In genomic region chr1:3483801-3484444, GRCh38 we compare ENCODE assay signal across 8 cellular contexts. TPM values are rescaled to one million over a fixed set of nuclear protein-coding genes. Genes with fewer than 3 reads are reported as not detected.
DNase-seq lines count a peak whose midpoint lies in the region; ATAC-seq and TF ChIP-seq lines count a peak whose summit lies in the region.

No MANE protein-coding gene starts in this region.

- intact Hi-C loops in IMR-90 (cut with micrococcal nuclease), result loop anchor here (1.0 kb wide), 1 partner anchor 31 kb away; no protein-coding TSS in a partner anchor
- intact Hi-C loops in esophagus muscularis mucosa (cut with DNase I), result no loop called here

- no peak overlapping the region for H2BK5ac ChIP-seq in IMR-90 (ENCODE audit: low read depth, low read length, poor library complexity, severe bottlenecking)
- no peak overlapping the region for H2BK5ac ChIP-seq in neuronal stem cell (ENCODE audit: low read length)

- H3K56ac ChIP-seq in IMR-90 (ENCODE audit: extremely low read depth, insufficient read depth, low read length), result no peak overlapping the region

- H3K4me1 ChIP-seq in IMR-90 (ENCODE audit: control insufficient read depth, insufficient read depth, low read length) (no peaks in the 10 kb centered on the region), esophagus muscularis mucosa (no peaks in the 10 kb centered on the region), neuronal stem cell (ENCODE audit: control insufficient read depth in 2 of 2, insufficient read depth in 1 of 2, low read depth in 1 of 2, low read length in 2 of 2) (peaks cover 0 to 2% of the 10 kb centered on the region in 2 donors)

- in situ Hi-C loops in IMR-90 (cut with MboI; ENCODE audit: low sequenced_read_pairs), result no loop called here

- no peaks in the 10 kb centered on the region for H3K9me1 ChIP-seq in IMR-90 (ENCODE audit: insufficient read depth, low read length)

- H3K4me3 ChIP-seq in IMR-90 (ENCODE audit: insufficient read depth, low read depth, low read length) (no peak overlapping the region), esophagus muscularis mucosa (no peak overlapping the region), neuronal stem cell (ENCODE audit: low read length in 2 of 2) (no peak overlapping the region)

- H3K27me3 ChIP-seq in IMR-90 (ENCODE audit: control insufficient read depth, insufficient read depth, low read length) (peaks cover 2% of the 10 kb centered on the region; the same call in 1 of the 2 replicates), esophagus muscularis mucosa (peaks cover 0 to 30% (median 0%) of the 10 kb centered on the region in 4 donors), neuronal stem cell (ENCODE audit: control insufficient read depth in 3 of 3, insufficient read depth in 3 of 3, low read depth in 1 of 3, low read length in 3 of 3) (no peaks in the 10 kb centered on the region)

- H3K27me3 Mint-ChIP-seq in activated CD8-positive, alpha-beta memory T cell treated with anti-CD3 and anti-CD28 coated beads, Interleukin-2, amount 10 ng/mL, durations not matched to agents 7 days and 5 days, result no peaks in the 10 kb centered on the region

- H3K79me1 ChIP-seq in IMR-90 (ENCODE audit: low read depth in 1 of 2, low read length in 2 of 2), result no peaks in the 10 kb centered on the region
- peaks cover 1% of the 10 kb centered on the region for H3K79me1 ChIP-seq in neuronal stem cell (ENCODE audit: low read depth, low read length)

- DNase-seq in COLO668 (lab: John Stamatoyannopoulos, UW; ENCODE audit: unreplicated experiment), result peak; percentile 69
- DNase-seq in IMR-90, result no peak
- peak; percentile 52 for DNase-seq in activated CD8-positive, alpha-beta memory T cell treated with anti-CD3 and anti-CD28 coated beads, Interleukin-2, amount 10 ng/mL, durations not matched to agents 7 days and 5 days
- DNase-seq in esophagus muscularis mucosa (ENCODE audit: extremely low spot score), result no peak
- DNase-seq in neuronal stem cell (ENCODE audit: low spot score), result no peak

- H3K4me2 ChIP-seq in IMR-90 (ENCODE audit: low read depth, low read length) (no peak overlapping the region), neuronal stem cell (ENCODE audit: insufficient read depth, low read length, poor library complexity, severe bottlenecking) (no peak overlapping the region)

- no peak for TF ChIP-seq POLR2A in IMR-90 (IDR thresholded peaks at IDR 0.05; ENCODE audit: low read depth, low read length)
- no peak for TF ChIP-seq POLR2A in esophagus muscularis mucosa (IDR thresholded peaks at IDR 0.05; ENCODE audit: low read depth)

- H4K91ac ChIP-seq in IMR-90 (ENCODE audit: insufficient read depth, low read depth, low read length), result no peak overlapping the region
- H4K91ac ChIP-seq in neuronal stem cell (ENCODE audit: low read depth, low read length, poor library complexity), result no peak overlapping the region

- 75% methylated on average over 9 of the region's 31 CpGs; no CpG with 5 or more reads in 1 of the 2 experiments for WGBS in IMR-90 (ENCODE audit: extremely low coverage in 2 of 2, insufficient read length in 1 of 2), 2 experiments
- WGBS in esophagus muscularis mucosa, result 63% methylated on average over 23 of the region's 31 CpGs
- WGBS in neuronal stem cell (ENCODE audit: extremely low coverage in 2 of 2, insufficient read length in 2 of 2, insufficient replicate concordance in 1 of 2), 2 donors, result no CpG with 5 or more reads among the region's 31 CpGs

- H4K5ac ChIP-seq in IMR-90 (ENCODE audit: low read depth, low read length), result no peak overlapping the region

- BruUV-seq in IMR-90 (replicated peaks; lab: Mats Ljungman, UMichigan), result no TSS peak

- no peak overlapping the region for H3K14ac ChIP-seq in IMR-90 (replicated peaks; ENCODE audit: low read depth, low read length)
- peak overlapping the region; percentile 21 for H3K14ac ChIP-seq in neuronal stem cell (ENCODE audit: low read length)

- no peak overlapping the region for H3K27ac ChIP-seq in IMR-90 (ENCODE audit: insufficient read depth, low read length)
- H3K27ac ChIP-seq in esophagus muscularis mucosa (replicated peaks in 1 of 4), result no peak overlapping the region
- H3K27ac ChIP-seq in neuronal stem cell (replicated peaks; ENCODE audit: low read length), result no peak overlapping the region

- POLR2A ChIA-PET in IMR-90 (lab: Charles Lee; ENCODE audit: unreplicated experiment), result no interaction called here

- no peak overlapping the region for H3K4ac ChIP-seq in IMR-90 (ENCODE audit: low read depth, low read length)
- H3K4ac ChIP-seq in neuronal stem cell (ENCODE audit: low read length), result no peak overlapping the region

- no peaks in the 10 kb centered on the region for H3K36me3 Mint-ChIP-seq in activated CD8-positive, alpha-beta memory T cell treated with anti-CD3 and anti-CD28 coated beads, Interleukin-2, amount 10 ng/mL, durations not matched to agents 7 days and 5 days

- H2AFZ ChIP-seq in IMR-90 (replicated peaks; ENCODE audit: low read length, poor library complexity) (peak overlapping the region; percentile 43), neuronal stem cell (ENCODE audit: low read length) (no peak overlapping the region)

- H3K9me3 Mint-ChIP-seq in activated CD8-positive, alpha-beta memory T cell treated with anti-CD3 and anti-CD28 coated beads, Interleukin-2, amount 10 ng/mL, durations not matched to agents 7 days and 5 days (ENCODE audit: low read depth), result peaks cover 4% of the 10 kb centered on the region

- TF ChIP-seq EP300 in esophagus muscularis mucosa (IDR thresholded peaks at IDR 0.05), result no peak

- H3K9ac ChIP-seq in IMR-90 (ENCODE audit: low read depth, low read length) (no peak overlapping the region), neuronal stem cell (ENCODE audit: low read depth, low read length, poor library complexity) (peak overlapping the region; percentile 12)

- no peak overlapping the region for H3K18ac ChIP-seq in IMR-90 (ENCODE audit: low read depth, low read length)
- peak overlapping the region; percentile 38 for H3K18ac ChIP-seq in neuronal stem cell (ENCODE audit: low read length)

- H3K4me3 Mint-ChIP-seq in activated CD8-positive, alpha-beta memory T cell treated with anti-CD3 and anti-CD28 coated beads, Interleukin-2, amount 10 ng/mL, durations not matched to agents 7 days and 5 days, result no peak overlapping the region

- H2BK20ac ChIP-seq in IMR-90 (ENCODE audit: low read depth, low read length), result no peak overlapping the region

- ATAC-seq in IMR-90 (ENCODE audit: low read depth), result peak; percentile 79
- ATAC-seq in activated CD8-positive, alpha-beta memory T cell treated with anti-CD3 and anti-CD28 coated beads, Interleukin-2, amount 10 ng/mL, durations not matched to agents 7 days and 5 days, result peak; percentile 41
- no peak for ATAC-seq in GM19328 (IDR thresholded peaks at IDR 0.05; ENCODE audit: unreplicated experiment)
- no peak for ATAC-seq in HG03354 (IDR thresholded peaks at IDR 0.05; ENCODE audit: poor library complexity, severe bottlenecking, unreplicated experiment)
- no peak for ATAC-seq in HG02610 (IDR thresholded peaks at IDR 0.05; ENCODE audit: unreplicated experiment)

- TF ChIP-seq CTCF in IMR-90 (conservative IDR thresholded peaks at IDR 0.05; ENCODE audit: low read depth, low read length), result peak; percentile 66
- TF ChIP-seq CTCF in esophagus muscularis mucosa (IDR thresholded peaks at IDR 0.05), result peak; percentile 65 to 78 (median 66)

- no peaks in the 10 kb centered on the region; the same call in 1 of the 2 replicates for H4K20me1 ChIP-seq in IMR-90 (ENCODE audit: insufficient read depth, low read length)

- H4K8ac ChIP-seq in IMR-90 (ENCODE audit: low read depth in 2 of 2, low read length in 2 of 2) (no peak overlapping the region), neuronal stem cell (ENCODE audit: low read depth, low read length) (peak overlapping the region; percentile 65)

- TF ChIP-seq RAD21 in IMR-90 (IDR thresholded peaks at IDR 0.05; ENCODE audit: low read length), result peak; percentile 60

- no peak overlapping the region for H2BK15ac ChIP-seq in IMR-90 (ENCODE audit: low read depth, low read length)
- H2BK15ac ChIP-seq in neuronal stem cell (ENCODE audit: low read length), result no peak overlapping the region

- CTCF ChIA-PET in IMR-90 (lab: Yijun Ruan, JAX), result interaction anchor here (3.2 kb wide), 1 partner anchor 31 kb away, joined by 12 read pairs; no protein-coding TSS in a partner anchor
- CTCF ChIA-PET in activated CD8-positive, alpha-beta memory T cell treated with anti-CD3 and anti-CD28 coated beads, Interleukin-2, amount 10 ng/mL, durations not matched to agents 7 days and 5 days (lab: Charles Lee), result interaction anchor here (1.3 to 3.1 kb wide), 3 partner anchors 29 to 135 kb away, joined by 3 to 19 read pairs (median 9); no protein-coding TSS in a partner anchor

- no peak overlapping the region for H2AK9ac ChIP-seq in IMR-90 (replicated peaks; ENCODE audit: low read depth, low read length, poor library complexity)

- H3K9me3 ChIP-seq in IMR-90 (ENCODE audit: control insufficient read depth, insufficient read depth, low read length) (peaks cover 4% of the 10 kb centered on the region), esophagus muscularis mucosa (peaks cover 0 to 10% (median 5%) of the 10 kb centered on the region in 4 donors), neuronal stem cell (replicated peaks in 1 of 2; ENCODE audit: control insufficient read depth in 2 of 2, insufficient read depth in 1 of 2, low read depth in 1 of 2, low read length in 2 of 2) (peaks cover 8 to 20% of the 10 kb centered on the region in 2 donors)

- no peak overlapping the region for H3K27ac Mint-ChIP-seq in activated CD8-positive, alpha-beta memory T cell treated with anti-CD3 and anti-CD28 coated beads, Interleukin-2, amount 10 ng/mL, durations not matched to agents 7 days and 5 days

- H3K23ac ChIP-seq in IMR-90 (ENCODE audit: low read depth, low read length), result no peak overlapping the region
- peak overlapping the region; percentile 80 for H3K23ac ChIP-seq in neuronal stem cell (ENCODE audit: low read depth, low read length, poor library complexity)

- no peaks in the 10 kb centered on the region for H3K4me1 Mint-ChIP-seq in activated CD8-positive, alpha-beta memory T cell treated with anti-CD3 and anti-CD28 coated beads, Interleukin-2, amount 10 ng/mL, durations not matched to agents 7 days and 5 days

- no peak overlapping the region for H2BK120ac ChIP-seq in IMR-90 (ENCODE audit: low read depth, low read length)
- H2BK120ac ChIP-seq in neuronal stem cell (ENCODE audit: low read depth, low read length), result no peak overlapping the region

- dilution Hi-C loops in IMR-90 (cut with HindIII; ENCODE audit: low sequenced_read_pairs, unreplicated experiment), result no loop called here

- no peak overlapping the region for H2AK5ac ChIP-seq in IMR-90 (ENCODE audit: low read depth, low read length)
- no peak overlapping the region for H2AK5ac ChIP-seq in neuronal stem cell (ENCODE audit: low read depth, low read length)

- H2BK12ac ChIP-seq in neuronal stem cell (ENCODE audit: low read length), result no peak overlapping the region

- H3K36me3 ChIP-seq in IMR-90 (ENCODE audit: control insufficient read depth, insufficient read depth, low read length) (no peaks in the 10 kb centered on the region), esophagus muscularis mucosa (no peaks in the 10 kb centered on the region), neuronal stem cell (replicated peaks in 1 of 2; ENCODE audit: control insufficient read depth in 2 of 2, insufficient read depth in 2 of 2, low read length in 2 of 2) (peaks cover under 1 to 3% of the 10 kb centered on the region in 2 donors)

RNA-seq across cellular contexts. Expression of gene ARHGEF16, which starts 29.5 kb away (rescaled TPM):
- total RNA-seq in IMR-90 (2012; rRNA removed) (0.18 TPM in 1 of 2 replicates, not detected in the other), esophagus muscularis mucosa (under 1 TPM; 0.42 to 0.98 (median 0.69) TPM)
- 0.19 and 0.39 TPM in 2 replicates for polyA plus RNA-seq in IMR-90 (2012; rRNA removed)
- 0.13 TPM in 1 of 2 replicates, not detected in the other for polyA plus RNA-seq in IMR-90 (2012; cell fraction: cytosol; rRNA removed)
- 0.49 and 0.60 TPM in 2 replicates for polyA plus RNA-seq in IMR-90 (2012; cell fraction: nucleus; rRNA removed; ENCODE audit: low replicate concordance)
- total RNA-seq in activated CD8-positive, alpha-beta memory T cell treated with anti-CD3 and anti-CD28 coated beads, Interleukin-2, amount 10 ng/mL, durations not matched to agents 7 days and 5 days, result not detected
- 1.5 TPM for polyA plus RNA-seq in neuronal stem cell (2013, experiment 1 of 2)
- 1.4 TPM for polyA plus RNA-seq in neuronal stem cell (2013, experiment 2 of 2)

Comparison
In these comparisons a context has a peak if more than half of its experiments do, and no peak if none do; other contexts are left out.
1. DNase-seq: peak in COLO668 (single experiment) and activated CD8-positive, alpha-beta memory T cell treated with anti-CD3 and anti-CD28 coated beads, Interleukin-2, amount 10 ng/mL, durations not matched to agents 7 days and 5 days (single experiment); none in IMR-90 (single experiment), esophagus muscularis mucosa (single experiment) and neuronal stem cell (single experiment).
2. ATAC-seq: peak in IMR-90 (single experiment) and activated CD8-positive, alpha-beta memory T cell treated with anti-CD3 and anti-CD28 coated beads, Interleukin-2, amount 10 ng/mL, durations not matched to agents 7 days and 5 days (single experiment); none in GM19328 (single experiment), HG03354 (single experiment) and HG02610 (single experiment).